Comparison of ENCODE assay signal across 29 cellular contexts in genomic region chr2:162885281-162886070, GRCh38. TPM values are rescaled to one million over a fixed set of nuclear protein-coding genes. Genes with fewer than 3 reads are reported as not detected.
"Had no signal": no experiment of that assay in that cellular context is flagged by ENCODE, and none has a peak within 500 bp of the region (broad histone marks: within the 10 kb centered on the region; RNA-seq: fewer than 3 reads in every experiment).

No MANE protein-coding gene starts in this region.

- H3K36me3 ChIP-seq: breast epithelium had no signal

- H3K4me2 ChIP-seq: PC-9 had no signal

- DNase-seq: activated B cell treated with CpG ODN at 0.5 μM for 24 hours; activated CD4-positive, alpha-beta memory T cell treated with anti-CD3 and anti-CD28 coated beads for 36 hours; activated CD4-positive, alpha-beta T cell treated with anti-CD3 and anti-CD28 coated beads for 1 hour; activated CD4-positive, alpha-beta T cell treated with anti-CD3 and anti-CD28 coated beads, Interleukin-2, amount 10 ng/mL, durations not matched to agents 7 days and 5 days; activated CD8-positive, alpha-beta memory T cell treated with anti-CD3 and anti-CD28 coated beads for 24 hours; activated gamma-delta T cell treated with Interleukin-2 at 50 U/mL for 16 hours; activated naive CD4-positive, alpha-beta T cell treated with anti-CD3 and anti-CD28 coated beads, Interleukin-2, amount 10 ng/mL, durations not matched to agents 7 days and 5 days; activated naive CD8-positive, alpha-beta T cell treated with anti-CD3 and anti-CD28 coated beads for 36 hours; activated T-cell treated with anti-CD3 and anti-CD28 coated beads for 4 hours; activated T-cell treated with anti-CD3 and anti-CD28 coated beads, Interleukin-2, amount 50 U/mL, for 48 hours; anterior cingulate cortex; cortex of kidney; MM.1S; NCI-H1105; NCI-H1436; NCI-H187 treated with DMSO at 0.1 percent for 48 hours; NCI-H2081 treated with DMSO at 0.1 percent for 48 hours; NCI-H226; NCI-H510A; NCI-H748 treated with DMSO at 0.1 percent for 48 hours; PC-9; SHP77 treated with DMSO at 0.1 percent for 48 hours; T-helper 17 cell; T-helper 9 cell had no signal

- H3K27ac ChIP-seq: breast epithelium, PC-9 had no signal

- H3K9me3 Mint-ChIP-seq: activated B cell treated with CpG ODN at 0.5 μM for 24 hours; activated CD4-positive, alpha-beta memory T cell treated with anti-CD3 and anti-CD28 coated beads for 36 hours; activated CD4-positive, alpha-beta T cell treated with anti-CD3 and anti-CD28 coated beads, Interleukin-2, amount 10 ng/mL, durations not matched to agents 7 days and 5 days; activated naive CD4-positive, alpha-beta T cell treated with anti-CD3 and anti-CD28 coated beads, Interleukin-2, amount 10 ng/mL, durations not matched to agents 7 days and 5 days; activated naive CD8-positive, alpha-beta T cell treated with anti-CD3 and anti-CD28 coated beads for 36 hours; activated T-helper 2 cell treated with anti-CD3 and anti-CD28 coated beads, Interferon-gamma antibody, Interleukin-2, Interleukin-4, amounts not matched to agents 10 μg/mL and 5 μg/mL and 100 μg/mL, durations not matched to agents 14 hours and 24 hours and 36 hours had no signal

- H3K36me3 Mint-ChIP-seq: activated CD4-positive, alpha-beta memory T cell treated with anti-CD3 and anti-CD28 coated beads for 36 hours; activated naive CD4-positive, alpha-beta T cell treated with anti-CD3 and anti-CD28 coated beads, Interleukin-2, amount 10 ng/mL, durations not matched to agents 7 days and 5 days; activated naive CD8-positive, alpha-beta T cell treated with anti-CD3 and anti-CD28 coated beads for 36 hours had no signal

- H3K27ac Mint-ChIP-seq: activated B cell treated with CpG ODN at 0.5 μM for 24 hours; activated CD4-positive, alpha-beta memory T cell treated with anti-CD3 and anti-CD28 coated beads for 36 hours; activated CD4-positive, alpha-beta T cell treated with anti-CD3 and anti-CD28 coated beads, Interleukin-2, amount 10 ng/mL, durations not matched to agents 7 days and 5 days; activated naive CD4-positive, alpha-beta T cell treated with anti-CD3 and anti-CD28 coated beads, Interleukin-2, amount 10 ng/mL, durations not matched to agents 7 days and 5 days; activated naive CD8-positive, alpha-beta T cell treated with anti-CD3 and anti-CD28 coated beads for 36 hours; activated T-helper 2 cell treated with anti-CD3 and anti-CD28 coated beads, Interferon-gamma antibody, Interleukin-2, Interleukin-4, amounts not matched to agents 10 μg/mL and 5 μg/mL and 100 μg/mL, durations not matched to agents 14 hours and 24 hours and 36 hours; T-helper 17 cell had no signal

- H3K27me3 ChIP-seq: breast epithelium had no signal

- H3K4me3 Mint-ChIP-seq: activated B cell treated with CpG ODN at 0.5 μM for 24 hours; activated CD4-positive, alpha-beta memory T cell treated with anti-CD3 and anti-CD28 coated beads for 36 hours; activated CD4-positive, alpha-beta T cell treated with anti-CD3 and anti-CD28 coated beads, Interleukin-2, amount 10 ng/mL, durations not matched to agents 7 days and 5 days; activated naive CD4-positive, alpha-beta T cell treated with anti-CD3 and anti-CD28 coated beads, Interleukin-2, amount 10 ng/mL, durations not matched to agents 7 days and 5 days; activated naive CD8-positive, alpha-beta T cell treated with anti-CD3 and anti-CD28 coated beads for 36 hours; T-helper 17 cell had no signal

- H3K4me3 ChIP-seq: breast epithelium, PC-9 had no signal

- H3K9me3 ChIP-seq: breast epithelium had no signal

- H3K4me1 ChIP-seq: breast epithelium had no signal

- H3K4me1 Mint-ChIP-seq: activated B cell treated with CpG ODN at 0.5 μM for 24 hours; activated CD4-positive, alpha-beta T cell treated with anti-CD3 and anti-CD28 coated beads, Interleukin-2, amount 10 ng/mL, durations not matched to agents 7 days and 5 days; activated naive CD4-positive, alpha-beta T cell treated with anti-CD3 and anti-CD28 coated beads, Interleukin-2, amount 10 ng/mL, durations not matched to agents 7 days and 5 days; activated naive CD8-positive, alpha-beta T cell treated with anti-CD3 and anti-CD28 coated beads for 36 hours; T-helper 17 cell had no signal

- H2AFZ ChIP-seq: PC-9 had no signal

- FAIRE-seq: TTC549 had no signal

- ATAC-seq: T-helper 17 cell had no signal

- H3K27me3 Mint-ChIP-seq: activated B cell treated with CpG ODN at 0.5 μM for 24 hours; activated CD4-positive, alpha-beta memory T cell treated with anti-CD3 and anti-CD28 coated beads for 36 hours; activated CD4-positive, alpha-beta T cell treated with anti-CD3 and anti-CD28 coated beads, Interleukin-2, amount 10 ng/mL, durations not matched to agents 7 days and 5 days; activated naive CD4-positive, alpha-beta T cell treated with anti-CD3 and anti-CD28 coated beads, Interleukin-2, amount 10 ng/mL, durations not matched to agents 7 days and 5 days; activated naive CD8-positive, alpha-beta T cell treated with anti-CD3 and anti-CD28 coated beads for 36 hours; T-helper 17 cell had no signal

RNA-seq across cellular contexts. Expression of gene KCNH7, which starts 46.9 kb away (rescaled TPM):
- total RNA-seq: activated B cell treated with CpG ODN at 0.5 μM for 24 hours; activated CD4-positive, alpha-beta memory T cell treated with anti-CD3 and anti-CD28 coated beads for 36 hours; activated CD4-positive, alpha-beta T cell treated with anti-CD3 and anti-CD28 coated beads, Interleukin-2, amount 10 ng/mL, durations not matched to agents 7 days and 5 days; activated naive CD8-positive, alpha-beta T cell treated with anti-CD3 and anti-CD28 coated beads for 36 hours; activated T-helper 2 cell treated with anti-CD3 and anti-CD28 coated beads, Interferon-gamma antibody, Interleukin-2, Interleukin-4, amounts not matched to agents 10 μg/mL and 5 μg/mL and 100 μg/mL, durations not matched to agents 14 hours and 24 hours and 36 hours; breast epithelium; PC-9; SK-MEL-5; T-helper 17 cell had no signal
- polyA plus RNA-seq: adipose tissue had no signal
